Comparison of ENCODE assay signal across 10 cellular contexts in genomic region chr2:33321236-33321731, GRCh38.
DNase-seq lines count a peak whose midpoint lies in the region; ATAC-seq and TF ChIP-seq lines count a peak whose summit lies in the region.
"Had no signal": no experiment of that assay in that cellular context is flagged by ENCODE, and none has a peak within 500 bp of the region (broad histone marks: within the 10 kb centered on the region; RNA-seq: fewer than 3 reads in every experiment).

No MANE protein-coding gene starts in this region.

- TF ChIP-seq CTCF in astrocyte of the cerebellum (IDR thresholded peaks at IDR 0.05; ENCODE audit: low read depth, low read length, missing control alignments) (no peak), ovary (IDR thresholded peaks at IDR 0.05) (no peak)

- CTCF ChIA-PET in activated CD4-positive, alpha-beta T cell treated with anti-CD3 and anti-CD28 coated beads for 36 hours (lab: Charles Lee) = no interaction called here

- no peaks in the 10 kb centered on the region for H3K27me3 ChIP-seq in ovary

- DNase-seq in activated CD4-positive, alpha-beta T cell treated with anti-CD3 and anti-CD28 coated beads for 36 hours = peak; percentile 63
- DNase-seq in activated CD4-positive, alpha-beta T cell treated with anti-CD3 and anti-CD28 coated beads, Interleukin-2, amount 50 U/mL, for 4 hours = no peak
- peak; percentile 34 for DNase-seq in astrocyte of the cerebellum (ENCODE audit: low read depth)
- DNase-seq in stimulated activated CD8-positive, alpha-beta memory T cell treated with anti-CD3 and anti-CD28 coated beads, Interleukin-15, amount 100 ng/mL, for 48 hours (ENCODE audit: low read depth in 2 of 2) = peak; percentile 4 to 11
- no peak for DNase-seq in DMS153 (lab: John Stamatoyannopoulos, UW)
- no peak for DNase-seq in SK-N-DZ (ENCODE audit: low spot score)
- DNase-seq in ovary = no peak
- DNase-seq: 8988T, NCI-H1092 treated with DMSO at 0.1 percent for 48 hours had no signal

- H3K9me3 ChIP-seq in ovary = no peaks in the 10 kb centered on the region

- peak; percentile 88 for ATAC-seq in activated CD4-positive, alpha-beta T cell treated with anti-CD3 and anti-CD28 coated beads for 36 hours
- peak; percentile 78 for ATAC-seq in HG03175 (IDR thresholded peaks at IDR 0.05; ENCODE audit: unreplicated experiment)

- TF ChIP-seq EP300 in ovary (IDR thresholded peaks at IDR 0.05) = no peak

- peak overlapping the region; percentile 84 for H3K27ac Mint-ChIP-seq in activated CD4-positive, alpha-beta T cell treated with anti-CD3 and anti-CD28 coated beads for 36 hours

- intact Hi-C loops in activated CD4-positive, alpha-beta T cell treated with anti-CD3 and anti-CD28 coated beads for 36 hours (cut with DNase I, micrococcal nuclease) = loop anchor here (1.0 to 5.0 kb wide), 6 partner anchors 49 to 276 kb away; partner anchors contain the start of genes RASGRP3 (in 2 of the 2) and FAM98A (in 1 of the 2)
- intact Hi-C loops in ovary (cut with DNase I) = no loop called here

- H3K36me3 ChIP-seq in ovary = no peaks in the 10 kb centered on the region

- no peaks in the 10 kb centered on the region for H3K36me3 Mint-ChIP-seq in activated CD4-positive, alpha-beta T cell treated with anti-CD3 and anti-CD28 coated beads for 36 hours (ENCODE audit: low read depth)

- peaks cover 5% of the 10 kb centered on the region for H3K27me3 Mint-ChIP-seq in activated CD4-positive, alpha-beta T cell treated with anti-CD3 and anti-CD28 coated beads for 36 hours

- H3K4me3 ChIP-seq in astrocyte of the cerebellum (ENCODE audit: low read depth, low read length) (no peak overlapping the region), ovary (no peak overlapping the region)

- peaks cover 26% of the 10 kb centered on the region for H3K4me1 Mint-ChIP-seq in activated CD4-positive, alpha-beta T cell treated with anti-CD3 and anti-CD28 coated beads for 36 hours

- peaks cover 10% of the 10 kb centered on the region for H3K4me1 ChIP-seq in ovary (ENCODE audit: insufficient read depth)

- peak overlapping the region; percentile 26 for H3K4me3 Mint-ChIP-seq in activated CD4-positive, alpha-beta T cell treated with anti-CD3 and anti-CD28 coated beads for 36 hours

- WGBS in ovary, 3 donors = 61 to 84% (median 73%) methylated on average over 7 of the region's 7 CpGs

- in situ Hi-C loops in astrocyte of the cerebellum (cut with HindIII; ENCODE audit: low sequenced_read_pairs) = no loop called here

- POLR2A ChIA-PET in activated CD4-positive, alpha-beta T cell treated with anti-CD3 and anti-CD28 coated beads for 36 hours (lab: Charles Lee) = no interaction called here

- H3K27ac ChIP-seq in ovary = no peak overlapping the region

- no peak for TF ChIP-seq POLR2A in ovary (IDR thresholded peaks at IDR 0.05)

- H3K9me3 Mint-ChIP-seq in activated CD4-positive, alpha-beta T cell treated with anti-CD3 and anti-CD28 coated beads for 36 hours (ENCODE audit: low read depth) = no peaks in the 10 kb centered on the region

Comparison
In these comparisons a context has a peak if more than half of its experiments do, and no peak if none do; other contexts are left out.
1. DNase-seq: peak in activated CD4-positive, alpha-beta T cell treated with anti-CD3 and anti-CD28 coated beads for 36 hours (single experiment), astrocyte of the cerebellum (single experiment) and stimulated activated CD8-positive, alpha-beta memory T cell treated with anti-CD3 and anti-CD28 coated beads, Interleukin-15, amount 100 ng/mL, for 48 hours (2 of 2); none in activated CD4-positive, alpha-beta T cell treated with anti-CD3 and anti-CD28 coated beads, Interleukin-2, amount 50 U/mL, for 4 hours (0 of 2), DMS153 (single experiment), SK-N-DZ (single experiment) and ovary (0 of 5).
2. intact Hi-C loops: an anchor here in activated CD4-positive, alpha-beta T cell treated with anti-CD3 and anti-CD28 coated beads for 36 hours (1.0 to 5.0 kb wide); none called in ovary.